In genomic region chr5:139543423-139543991, GRCh38 we compare ENCODE assay signal across 9 cellular contexts. TPM values are rescaled to one million over a fixed set of nuclear protein-coding genes. Genes with fewer than 3 reads are reported as not detected.
A peak's percentile ranks its signal among the peaks of the same experiment; 100 is the strongest.
DNase-seq lines count a peak whose midpoint lies in the region; ATAC-seq and TF ChIP-seq lines count a peak whose summit lies in the region.
"Had no signal": no experiment of that assay in that cellular context is flagged by ENCODE, and none has a peak within 500 bp of the region (broad histone marks: within the 10 kb centered on the region; RNA-seq: fewer than 3 reads in every experiment).

No MANE protein-coding gene starts in this region.

- H3K4me3 ChIP-seq in GM12875 (ENCODE audit: low read depth, low read length) (peak overlapping the region; percentile 0), HEK293 (ENCODE audit: low read depth, low read length) (no peak overlapping the region)
- H3K4me3 ChIP-seq: SJSA1 had no signal

- TF ChIP-seq CTCF in GM12875 (IDR thresholded peaks at IDR 0.05; ENCODE audit: borderline replicate concordance, insufficient read depth, low read depth, low read length) (peak; percentile 52), HEK293 (tag by site-specific recombination; IDR thresholded peaks at IDR 0.05) (no peak)

- POLR2A ChIA-PET in HEK293 (lab: Yijun Ruan, JAX) = no interaction called here

- CTCF ChIA-PET in HEK293 (lab: Yijun Ruan, JAX) = interaction anchor here (0.6 to 0.7 kb wide), 3 partner anchors 148 to 426 kb away, joined by 3 to 4 read pairs (median 3); no protein-coding TSS in a partner anchor

- DNase-seq in NOMO-1 (lab: John Stamatoyannopoulos, UW; ENCODE audit: unreplicated experiment in 2 of 2) (peak; percentile 18 to 35), cardiac septum (ENCODE audit: low spot score) (peak; percentile 81), posterior vena cava (ENCODE audit: low spot score) (peak; percentile 87), NCI-H1417 treated with DMSO at 0.1 percent for 48 hours (lab: John Stamatoyannopoulos, UW) (no peak)
- peak; percentile 14 for DNase-seq in activated gamma-delta T cell treated with anti-CD3 and anti-CD28 coated beads, Interleukin-2, amount 50 U/mL, for 16 hours (ENCODE audit: low read depth)

- H3K27ac ChIP-seq in HEK293 (ENCODE audit: extremely low read depth, low read depth, low read length) = no peak overlapping the region
- H3K27ac ChIP-seq: SJSA1 had no signal

- ATAC-seq in GM18858 (IDR thresholded peaks at IDR 0.05; ENCODE audit: unreplicated experiment) = no peak

- no peaks in the 10 kb centered on the region for H3K36me3 ChIP-seq in HEK293 (ENCODE audit: control insufficient read depth in 2 of 2, insufficient read depth in 1 of 2, low read length in 2 of 2)
- H3K36me3 ChIP-seq: SJSA1 had no signal

- no peaks in the 10 kb centered on the region; the same call in 1 of the 2 replicates for H3K9me3 ChIP-seq in HEK293 (ENCODE audit: control insufficient read depth, insufficient read depth, low read depth, low read length)
- H3K9me3 ChIP-seq: SJSA1 had no signal

- H3K4me1 ChIP-seq in HEK293 (ENCODE audit: control insufficient read depth, insufficient read depth, low read length) = no peaks in the 10 kb centered on the region
- H3K4me1 ChIP-seq: SJSA1 had no signal

- intact Hi-C loops in cardiac septum (cut with DNase I) = no loop called here
- intact Hi-C loops in posterior vena cava (cut with DNase I) = no loop called here

TF ChIP-seq in HEK293, 187 proteins besides CTCF, POLR2A, EP300 and RAD21:
- TF ChIP-seq SP2 (tag by site-specific recombination; IDR thresholded peaks at IDR 0.05) (0 out of 2 replicates have a peak, but pooled peaks have one; percentile 15), KLF9 (tag by site-specific recombination; IDR thresholded peaks at IDR 0.05; ENCODE audit: low read depth) (no peak)

RNA-seq across cellular contexts. Expression of gene UBE2D2, which starts 17.6 kb away (rescaled TPM):
- total RNA-seq in cardiac septum = 124 TPM
- 100 to 1,000 TPM; 105 to 132 TPM for total RNA-seq in posterior vena cava
